ENCODE assay signal across 20 cellular contexts in the genomic region with DNA sequence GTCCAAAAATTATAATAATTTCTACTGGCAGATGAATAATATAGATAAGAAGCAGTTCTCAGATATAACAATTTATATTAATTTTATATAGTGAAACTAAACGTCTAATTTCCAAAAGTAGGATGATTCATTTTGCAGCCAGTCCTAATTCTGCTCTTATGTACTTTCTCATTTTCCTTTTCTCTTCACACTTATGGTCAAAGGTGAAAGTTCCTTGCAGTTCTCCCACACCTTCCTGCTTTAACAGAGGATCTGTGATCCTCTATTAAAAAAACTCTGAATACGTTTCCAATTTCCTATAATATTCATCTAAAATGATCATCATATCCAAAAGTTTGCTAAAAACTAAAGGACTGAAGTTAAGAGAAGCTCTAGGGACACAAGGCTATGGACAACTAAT.
A peak's percentile ranks its signal among the peaks of the same experiment; 100 is the strongest.
DNase-seq lines count a peak whose midpoint lies in the region; ATAC-seq, FAIRE-seq and TF ChIP-seq lines count a peak whose summit lies in the region.
"Had no signal": no experiment of that assay in that cellular context is flagged by ENCODE, and none has a peak within 500 bp of the region (broad histone marks: within the 10 kb centered on the region; RNA-seq: fewer than 3 reads in every experiment).

No MANE protein-coding gene starts in this region.

- ATAC-seq in Panc1 (no peak), left colon (peak; percentile 66)
- ATAC-seq: CD8-positive, alpha-beta T cell had no signal

- H3K9ac ChIP-seq in mesendoderm (ENCODE audit: low read length) = no peak overlapping the region
- H3K9ac ChIP-seq: BLaER1 treated with 17β-estradiol and CSF1 and Interleukin-3, amounts not matched to agents 10 nM and 100 nM had no signal

- H3K4ac ChIP-seq in mesendoderm (ENCODE audit: low read depth, low read length) = no peak overlapping the region

- no peak for FAIRE-seq in small intestine (lab: Jason Lieb, UNC)
- FAIRE-seq: A204.1, G401.6, GM12892 had no signal

- no peak overlapping the region for H4K5ac ChIP-seq in mesendoderm (ENCODE audit: low read length)

- CTCF ChIA-PET in Panc1 (lab: Charles Lee) = no interaction called here

- no peak for TF ChIP-seq CTCF in Panc1 (IDR thresholded peaks at IDR 0.05)
- no peak for TF ChIP-seq CTCF in osteoblast (IDR thresholded peaks at IDR 0.05; ENCODE audit: extremely low read depth, low read depth, low read length)

- no peak overlapping the region for H2BK15ac ChIP-seq in mesendoderm (replicated peaks; ENCODE audit: low read depth)

- no peaks in the 10 kb centered on the region for H3K79me2 ChIP-seq in mesendoderm (ENCODE audit: control insufficient read depth, insufficient read depth, low read length)
- H3K79me2 ChIP-seq in osteoblast (ENCODE audit: insufficient read depth, low read length) = no peaks in the 10 kb centered on the region

- DNase-seq in Panc1 (ENCODE audit: low read depth, low spot score) (no peak), left colon (no peak), small intestine (peak; percentile 69), mesendoderm (no peak), ureter (ENCODE audit: low spot score) (no peak), osteoblast (ENCODE audit: insufficient read length, low spot score, missing footprints) (no peak)
- DNase-seq: 8988T; ACHN; AML-193; Caco-2; Calu3; CD4-positive, alpha-beta T cell; CD8-positive, alpha-beta T cell; DMS79 treated with DMSO at 0.1 percent for 48 hours; GF-D8 had no signal

- in situ Hi-C loops in Panc1 (cut with HindIII; ENCODE audit: low pct_unique_long_range_greater_than_20kb, low sequenced_read_pairs) = no loop called here

- BruUV-seq in Panc1 (replicated peaks; lab: Mats Ljungman, UMichigan) = no TSS peak

- H3K56ac ChIP-seq in mesendoderm (ENCODE audit: low read length) = no peak overlapping the region

- H2AK5ac ChIP-seq in mesendoderm (ENCODE audit: low read length) = no peak overlapping the region

- H2BK120ac ChIP-seq in mesendoderm (ENCODE audit: low read depth, low read length) = no peak overlapping the region

- H3K27me3 ChIP-seq in Panc1 (ENCODE audit: control insufficient read depth, insufficient read depth, low read length) = no peaks in the 10 kb centered on the region
- no peaks in the 10 kb centered on the region for H3K27me3 ChIP-seq in small intestine (ENCODE audit: control insufficient read depth in 2 of 2, insufficient read depth in 2 of 2, low read length in 2 of 2)
- H3K27me3 ChIP-seq in mesendoderm (ENCODE audit: insufficient read depth, low read length, poor library complexity) = no peaks in the 10 kb centered on the region
- no peaks in the 10 kb centered on the region for H3K27me3 ChIP-seq in osteoblast (ENCODE audit: insufficient read depth, low read length)
- H3K27me3 ChIP-seq: BLaER1 treated with 17β-estradiol and CSF1 and Interleukin-3, amounts not matched to agents 10 nM and 100 nM had no signal

- intact Hi-C loops in Panc1 (cut with micrococcal nuclease; ENCODE audit: unreplicated experiment) = loop anchor here (5.0 kb wide), 1 partner anchor 64 kb away; no protein-coding TSS in a partner anchor
- intact Hi-C loops in left colon (cut with DNase I, micrococcal nuclease) = no loop called here

- H3K36me3 ChIP-seq in Panc1 (ENCODE audit: control insufficient read depth, insufficient read depth, low read length) = no peaks in the 10 kb centered on the region
- H3K36me3 ChIP-seq in small intestine (ENCODE audit: control insufficient read depth in 2 of 2, insufficient read depth in 2 of 2, low read length in 2 of 2) = no peaks in the 10 kb centered on the region
- H3K36me3 ChIP-seq in mesendoderm (ENCODE audit: control insufficient read depth, insufficient read depth, low read length) = no peaks in the 10 kb centered on the region
- no peaks in the 10 kb centered on the region for H3K36me3 ChIP-seq in osteoblast (ENCODE audit: insufficient read depth, low read length)
- H3K36me3 ChIP-seq: BLaER1 treated with 17β-estradiol and CSF1 and Interleukin-3, amounts not matched to agents 10 nM and 100 nM had no signal

- no peak overlapping the region for H2AFZ ChIP-seq in osteoblast (ENCODE audit: low read length)

- no peaks in the 10 kb centered on the region for H3K79me1 ChIP-seq in mesendoderm (ENCODE audit: low read length)

- no peak overlapping the region for H3K18ac ChIP-seq in mesendoderm (ENCODE audit: low read length)

- peak overlapping the region; percentile 35; the same call in 1 of the 2 replicates for H3K27ac ChIP-seq in Panc1 (ENCODE audit: low read length)
- no peak overlapping the region for H3K27ac ChIP-seq in small intestine (ENCODE audit: low read depth in 1 of 2, low read length in 1 of 2)
- H3K27ac ChIP-seq in mesendoderm (ENCODE audit: low read depth, low read length) = no peak overlapping the region
- no peak overlapping the region for H3K27ac ChIP-seq in osteoblast (ENCODE audit: low read depth, low read length)
- H3K27ac ChIP-seq: BLaER1 treated with 17β-estradiol and CSF1 and Interleukin-3, amounts not matched to agents 10 nM and 100 nM; C4-2B had no signal

- H3K4me3 ChIP-seq in Panc1 (ENCODE audit: low read depth in 2 of 2, low read length in 2 of 2) (no peak overlapping the region), small intestine (ENCODE audit: low read depth in 1 of 2, low read length in 2 of 2) (no peak overlapping the region), mesendoderm (ENCODE audit: low read length) (no peak overlapping the region), osteoblast (ENCODE audit: insufficient read depth, low read length) (no peak overlapping the region)
- H3K4me3 ChIP-seq: BLaER1 treated with 17β-estradiol and CSF1 and Interleukin-3, amounts not matched to agents 10 nM and 100 nM had no signal

- no peak overlapping the region for H2BK5ac ChIP-seq in mesendoderm (ENCODE audit: low read length)

- H3K4me1 ChIP-seq in Panc1 (ENCODE audit: control insufficient read depth, insufficient read depth, low read length) = peaks cover 18% of the 10 kb centered on the region; the same call in 1 of the 2 replicates
- H3K4me1 ChIP-seq in small intestine (ENCODE audit: control insufficient read depth in 2 of 2, insufficient read depth in 1 of 2, low read depth in 1 of 2, low read length in 1 of 2) = no peaks in the 10 kb centered on the region
- no peaks in the 10 kb centered on the region for H3K4me1 ChIP-seq in mesendoderm (ENCODE audit: control insufficient read depth, low read depth, low read length)
- peaks cover 16% of the 10 kb centered on the region for H3K4me1 ChIP-seq in osteoblast (ENCODE audit: insufficient read depth, low read length)
- H3K4me1 ChIP-seq: BLaER1 treated with 17β-estradiol and CSF1 and Interleukin-3, amounts not matched to agents 10 nM and 100 nM; Caco-2 had no signal

- H3K9me3 ChIP-seq in Panc1 (ENCODE audit: control insufficient read depth, insufficient read depth, low read depth, low read length) (no peaks in the 10 kb centered on the region), small intestine (ENCODE audit: control insufficient read depth, low read depth) (no peaks in the 10 kb centered on the region), osteoblast (ENCODE audit: low read depth, low read length) (no peaks in the 10 kb centered on the region)
- H3K9me3 ChIP-seq: BLaER1 treated with 17β-estradiol and CSF1 and Interleukin-3, amounts not matched to agents 10 nM and 100 nM; Caco-2 had no signal

- H3K4me2 ChIP-seq in mesendoderm (ENCODE audit: low read length) (no peak overlapping the region), osteoblast (ENCODE audit: insufficient read depth, low read length) (no peak overlapping the region)
- H3K4me2 ChIP-seq: BLaER1 treated with 17β-estradiol and CSF1 and Interleukin-3, amounts not matched to agents 10 nM and 100 nM had no signal

- H4K8ac ChIP-seq in mesendoderm (ENCODE audit: low read depth, low read length) = no peak overlapping the region

- H3K23ac ChIP-seq in mesendoderm (ENCODE audit: low read length) = no peak overlapping the region

- POLR2A ChIA-PET in Panc1 (lab: Charles Lee) = no interaction called here

- 15 to 51% (median 23%) methylated on average over 2 of the region's 2 CpGs for WGBS in small intestine, 3 donors
- WGBS in mesendoderm (ENCODE audit: extremely low coverage, insufficient coverage, low lambda C conversion rate) = no CpG with 5 or more reads among the region's 2 CpGs

- no peaks in the 10 kb centered on the region for H4K20me1 ChIP-seq in osteoblast (ENCODE audit: insufficient read depth, low read length)
- H4K20me1 ChIP-seq: BLaER1 treated with 17β-estradiol and CSF1 and Interleukin-3, amounts not matched to agents 10 nM and 100 nM had no signal
